ENCODE assay signal across 8 cellular contexts in the genomic region with DNA sequence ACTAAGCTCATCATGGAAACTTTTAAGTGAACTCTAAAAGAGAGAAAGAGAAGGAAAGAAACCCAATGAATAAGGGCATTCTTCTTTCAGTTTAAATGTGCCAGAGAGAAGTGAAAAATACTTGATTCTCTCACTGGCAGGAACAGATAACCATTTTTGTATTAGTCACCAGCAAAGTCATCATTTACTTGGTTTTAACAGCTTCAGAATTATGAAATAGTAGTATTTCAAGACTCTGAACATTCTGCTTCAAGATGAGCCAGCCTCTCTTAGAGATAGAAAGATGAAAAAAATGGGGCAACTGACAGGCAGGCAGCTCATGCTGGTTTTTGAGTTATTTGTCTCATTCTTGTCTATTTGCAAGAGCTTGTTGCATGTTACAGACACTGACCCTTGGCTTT.
A peak's percentile ranks its signal among the peaks of the same experiment; 100 is the strongest.
DNase-seq lines count a peak whose midpoint lies in the region; ATAC-seq and TF ChIP-seq lines count a peak whose summit lies in the region.

No MANE protein-coding gene starts in this region.

- no peak for TF ChIP-seq POLR2A in GM18505 (IDR thresholded peaks at IDR 0.05; ENCODE audit: borderline replicate concordance, extremely low read depth, insufficient read depth, insufficient read length)

- ATAC-seq in GM18505 (IDR thresholded peaks at IDR 0.05; ENCODE audit: unreplicated experiment) = peak; percentile 69
- peak; percentile 78 for ATAC-seq in HG02571 (IDR thresholded peaks at IDR 0.05; ENCODE audit: unreplicated experiment)
- ATAC-seq in left ventricle myocardium superior = peak; percentile 28

- intact Hi-C loops in left ventricle myocardium superior (cut with micrococcal nuclease) = no loop called here

- POLR2A ChIA-PET in HEK293T (lab: Yijun Ruan, JAX) = no interaction called here

- CTCF ChIA-PET in HEK293T (lab: Yijun Ruan, JAX) = no interaction called here

- DNase-seq in NOMO-1 treated with DMSO at 0.1 percent for 48 hours (lab: John Stamatoyannopoulos, UW; ENCODE audit: unreplicated experiment) (peak; percentile 73), left ventricle myocardium superior (no peak), T1000 (lab: John Stamatoyannopoulos, UW) (no peak), HEK293T (ENCODE audit: extremely low spot score) (no peak), NCI-H1436 (lab: John Stamatoyannopoulos, UW) (no peak), NCI-H2081 (lab: John Stamatoyannopoulos, UW) (no peak)

TF ChIP-seq in HEK293T, 16 proteins besides CTCF, POLR2A, EP300 and RAD21:
- no peak for TF ChIP-seq BHLHE40 (IDR thresholded peaks at IDR 0.05; ENCODE audit: borderline replicate concordance)
- TF ChIP-seq ELF4 (IDR thresholded peaks at IDR 0.05) = no peak
- no peak for TF ChIP-seq ARNT (IDR thresholded peaks at IDR 0.05)
- no peak for TF ChIP-seq FOXM1 (IDR thresholded peaks at IDR 0.05; ENCODE audit: borderline replicate concordance)
- no peak for TF ChIP-seq HDGF (IDR thresholded peaks at IDR 0.05; ENCODE audit: borderline replicate concordance)
- no peak for TF ChIP-seq LEF1 (IDR thresholded peaks at IDR 0.05; ENCODE audit: borderline replicate concordance)
- TF ChIP-seq L3MBTL2 (conservative IDR thresholded peaks at IDR 0.05) = no peak
- no peak for TF ChIP-seq SP1 (IDR thresholded peaks at IDR 0.05)
- TF ChIP-seq, protein P1, sequence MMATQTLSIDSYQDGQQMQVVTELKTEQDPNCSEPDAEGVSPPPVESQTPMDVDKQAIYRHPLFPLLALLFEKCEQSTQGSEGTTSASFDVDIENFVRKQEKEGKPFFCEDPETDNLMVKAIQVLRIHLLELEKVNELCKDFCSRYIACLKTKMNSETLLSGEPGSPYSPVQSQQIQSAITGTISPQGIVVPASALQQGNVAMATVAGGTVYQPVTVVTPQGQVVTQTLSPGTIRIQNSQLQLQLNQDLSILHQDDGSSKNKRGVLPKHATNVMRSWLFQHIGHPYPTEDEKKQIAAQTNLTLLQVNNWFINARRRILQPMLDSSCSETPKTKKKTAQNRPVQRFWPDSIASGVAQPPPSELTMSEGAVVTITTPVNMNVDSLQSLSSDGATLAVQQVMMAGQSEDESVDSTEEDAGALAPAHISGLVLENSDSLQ (IDR thresholded peaks at IDR 0.05) = no peak
- TF ChIP-seq FOXA1 (IDR thresholded peaks at IDR 0.05) = no peak

Comparison
In these comparisons a context has a peak if more than half of its experiments do, and no peak if none do; other contexts are left out.
1. ATAC-seq: peak in every context shown above with its lines; median percentile 78 in HG02571; 69 in GM18505; 28 in left ventricle myocardium superior.